In the genomic region with DNA sequence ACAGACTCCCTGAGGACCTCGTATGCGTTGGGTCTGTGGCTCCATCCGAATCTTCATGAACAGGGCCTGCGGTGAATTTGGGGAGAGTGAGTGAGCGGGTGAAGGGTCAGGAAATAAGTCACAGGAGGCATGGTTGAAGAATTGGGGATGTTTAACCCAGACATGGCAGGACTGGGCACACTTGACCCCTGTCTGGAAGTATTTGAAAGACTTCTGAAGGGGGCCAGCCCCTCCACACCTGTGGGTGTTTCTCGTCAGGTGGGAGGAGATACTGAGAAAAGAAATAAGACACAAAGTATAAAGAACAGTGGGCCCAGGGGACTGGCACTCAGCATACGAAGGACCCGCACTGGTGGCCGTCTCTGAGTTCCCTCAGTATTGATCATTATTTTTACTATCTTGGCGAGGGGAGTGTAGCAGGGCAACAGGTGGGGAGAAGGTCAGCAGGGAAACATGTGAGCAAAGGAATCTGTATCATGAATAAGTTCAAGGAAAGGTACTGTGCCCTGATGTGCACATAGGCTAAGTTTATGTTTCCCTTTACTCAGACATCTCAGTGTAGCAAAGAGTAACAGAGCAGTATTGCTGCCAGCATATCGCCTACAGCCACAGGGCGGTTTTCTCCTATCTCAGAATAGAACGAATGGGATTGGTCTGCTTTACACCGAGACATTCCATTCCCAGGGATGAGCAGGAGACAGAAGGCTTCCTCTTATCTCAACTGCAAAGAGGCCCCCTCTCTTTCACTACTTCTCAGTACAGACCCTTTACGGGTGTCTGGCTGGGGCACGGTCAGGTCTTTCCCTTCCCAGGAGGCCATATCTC, we compare ENCODE assay signal across 8 cellular contexts. TPM values are rescaled to one million over a fixed set of nuclear protein-coding genes. Genes with fewer than 3 reads are reported as not detected.
DNase-seq lines count a peak whose midpoint lies in the region; ATAC-seq and TF ChIP-seq lines count a peak whose summit lies in the region.

No MANE protein-coding gene starts in this region.

- peak overlapping the region; percentile 90 for H3K4me3 Mint-ChIP-seq in CD4-positive, alpha-beta T cell
- peak overlapping the region; percentile 90 for H3K4me3 Mint-ChIP-seq in nephron progenitor cell

- intact Hi-C loops in CD4-positive, alpha-beta T cell (cut with DNase I, micrococcal nuclease): loop anchor here (1.0 to 5.0 kb wide), 4 partner anchors 9 to 272 kb away; a partner anchor contains a TSS

- H3K4me1 Mint-ChIP-seq in CD4-positive, alpha-beta T cell (ENCODE audit: low read depth): peaks cover 55% of the 10 kb centered on the region
- H3K4me1 Mint-ChIP-seq in nephron progenitor cell: peaks cover 44% of the 10 kb centered on the region

- H3K27ac ChIP-seq in CD4-positive, alpha-beta T cell (ENCODE audit: low read depth, low read length): peak overlapping the region; percentile 93
- peak overlapping the region; percentile 95 to 97 for H3K27ac ChIP-seq in coronary artery

- H3K36me3 Mint-ChIP-seq in CD4-positive, alpha-beta T cell (ENCODE audit: low read depth): peaks cover 25% of the 10 kb centered on the region
- peaks cover 26% of the 10 kb centered on the region for H3K36me3 Mint-ChIP-seq in nephron progenitor cell (ENCODE audit: low read depth)

- H3K4me3 ChIP-seq in LNCaP clone FGC (ENCODE audit: low read depth, low read length): peak overlapping the region; percentile 97
- H3K4me3 ChIP-seq in coronary artery: peak overlapping the region; percentile 94

- no peaks in the 10 kb centered on the region for H3K27me3 ChIP-seq in CD4-positive, alpha-beta T cell (ENCODE audit: control insufficient read depth, insufficient read depth, low read length)

- H3K27ac Mint-ChIP-seq in CD4-positive, alpha-beta T cell: peak overlapping the region; percentile 94
- no peak overlapping the region for H3K27ac Mint-ChIP-seq in nephron progenitor cell

- H3K9me3 Mint-ChIP-seq in CD4-positive, alpha-beta T cell: no peaks in the 10 kb centered on the region
- no peaks in the 10 kb centered on the region for H3K9me3 Mint-ChIP-seq in nephron progenitor cell

- no peaks in the 10 kb centered on the region for H3K27me3 Mint-ChIP-seq in CD4-positive, alpha-beta T cell
- no peaks in the 10 kb centered on the region for H3K27me3 Mint-ChIP-seq in nephron progenitor cell (ENCODE audit: low read depth, poor library complexity)

- no peak for TF ChIP-seq CTCF in CD4-positive, alpha-beta T cell (IDR thresholded peaks at IDR 0.05)
- TF ChIP-seq CTCF in LNCaP clone FGC (IDR thresholded peaks at IDR 0.05; ENCODE audit: control insufficient read depth, extremely low read depth, insufficient read depth) (no peak), coronary artery (IDR thresholded peaks at IDR 0.05) (no peak), nephron progenitor cell (IDR thresholded peaks at IDR 0.05) (no peak)

- peak; percentile 1 for ATAC-seq in CD4-positive, alpha-beta T cell (ENCODE audit: poor library complexity)
- no peak for ATAC-seq in GM21737 (IDR thresholded peaks at IDR 0.05; ENCODE audit: unreplicated experiment)

- peak in 1 of 10 experiments; percentile 7 for DNase-seq in CD4-positive, alpha-beta T cell
- DNase-seq in LNCaP clone FGC (ENCODE audit: low read depth): no peak
- DNase-seq in coronary artery (ENCODE audit: low spot score): no peak
- no peak for DNase-seq in nephron progenitor cell
- DNase-seq in NCI-H748 treated with DMSO at 0.1 percent for 48 hours (lab: John Stamatoyannopoulos, UW): no peak
- DNase-seq in H4 (ENCODE audit: low spot score): no peak
- DNase-seq in middle frontal gyrus (ENCODE audit: extremely low spot score, low spot score): no peak

- POLR2A ChIA-PET in CD4-positive, alpha-beta T cell (lab: Charles Lee): interaction anchor here (0.5 to 3.9 kb wide), 14 partner anchors 9 to 247 kb away, joined by 3 to 86 read pairs (median 4); a partner anchor contains a TSS

- CTCF ChIA-PET in CD4-positive, alpha-beta T cell (lab: Charles Lee): interaction anchor here (0.9 to 3.2 kb wide), 3 partner anchors 9 to 150 kb away, joined by 3 to 21 read pairs (median 11); a partner anchor contains a TSS

- H3K9me3 ChIP-seq in CD4-positive, alpha-beta T cell (ENCODE audit: control insufficient read depth, low read length): no peaks in the 10 kb centered on the region

RNA-seq across cellular contexts. Expression of a gene that starts 38.2 kb away (rescaled TPM):
- total RNA-seq in CD4-positive, alpha-beta T cell: 100 to 1,000 TPM; 142 to 145 TPM
- 11.3 and 12.4 TPM in 2 replicates for total RNA-seq in H4 (2014; rRNA removed; shearing (Covaris generic))

Comparison
In these comparisons a context has a peak if more than half of its experiments do, and no peak if none do; other contexts are left out.
1. RNA of a gene that starts 38.2 kb away (total RNA-seq): 142 to 145 TPM in CD4-positive, alpha-beta T cell; 11.3 to 12.4 TPM in H4; every median in the first group is over 10 times any median in the second.